ENCODE assay signal across 3 cellular contexts in genomic region chr1:196382383-196382782, GRCh38.
A peak's percentile ranks its signal among the peaks of the same experiment; 100 is the strongest.
TF ChIP-seq lines count a peak whose summit lies in the region.

No MANE protein-coding gene starts in this region.

TF ChIP-seq in A549, 52 proteins besides CTCF, POLR2A, EP300 and RAD21:
- no peak for TF ChIP-seq ELK1 (IDR thresholded peaks at IDR 0.05; ENCODE audit: low read depth, low read length)
- no peak for TF ChIP-seq JUNB (IDR thresholded peaks at IDR 0.05)
- TF ChIP-seq MAFK (IDR thresholded peaks at IDR 0.05; ENCODE audit: partially characterized antibody) = peak; percentile 4
- TF ChIP-seq REST (IDR thresholded peaks at IDR 0.05) = no peak
- no peak for TF ChIP-seq EHMT2 (IDR thresholded peaks at IDR 0.05; ENCODE audit: low read depth)
- TF ChIP-seq RNF2 (IDR thresholded peaks at IDR 0.05; ENCODE audit: borderline replicate concordance, low read depth) = no peak

TF ChIP-seq in GM23338, 12 proteins besides CTCF, POLR2A, EP300 and RAD21 (continued from another document):
- no peak for TF ChIP-seq ZNF462 (CRISPR knock-in tag; IDR thresholded peaks at IDR 0.05)
- no peak for TF ChIP-seq REST (IDR thresholded peaks at IDR 0.05; ENCODE audit: unreplicated experiment)
- no peak for TF ChIP-seq POLR2AphosphoS5 (IDR thresholded peaks at IDR 0.05; ENCODE audit: low read depth)
- TF ChIP-seq ZNF331 (CRISPR knock-in tag; IDR thresholded peaks at IDR 0.05; ENCODE audit: low read depth) = no peak
- TF ChIP-seq NANOG (IDR thresholded peaks at IDR 0.05; ENCODE audit: borderline replicate concordance) = no peak
- TF ChIP-seq ETS1 (IDR thresholded peaks at IDR 0.05) = no peak
- TF ChIP-seq CREB1 (CRISPR knock-in tag; IDR thresholded peaks at IDR 0.05; ENCODE audit: low read depth) = no peak
TF ChIP-seq in GM23338: peak in this region for 0.

TF ChIP-seq in K562, 482 proteins besides CTCF, POLR2A, EP300 and RAD21 (continued from another document):
- no peak for TF ChIP-seq CHD7 (IDR thresholded peaks at IDR 0.05; ENCODE audit: low read depth, low read length)
- peak; percentile 53; the same call in 1 of the 2 replicates for TF ChIP-seq ZNF316 (IDR thresholded peaks at IDR 0.05)
